37 cellular contexts compared by ENCODE assay signal in the genomic region with DNA sequence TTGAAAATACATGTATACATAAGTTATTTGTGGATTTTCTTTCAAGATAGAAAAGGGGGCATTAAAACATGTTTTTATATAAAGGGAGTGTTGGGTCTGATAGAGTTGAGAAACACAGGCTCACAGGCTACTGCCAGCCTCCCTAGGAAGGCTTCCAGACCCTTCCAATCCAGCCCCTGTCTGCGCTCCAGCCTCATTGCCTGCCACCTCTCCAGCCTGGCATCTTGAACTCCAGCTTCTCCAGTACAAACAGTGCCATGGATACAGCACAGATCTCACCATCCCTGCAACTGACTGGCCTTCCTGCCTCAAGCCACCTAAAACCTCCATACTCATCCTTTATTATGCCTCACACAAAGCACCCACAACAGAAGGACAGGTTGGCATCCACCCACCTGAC. TPM values are rescaled to one million over a fixed set of nuclear protein-coding genes. Genes with fewer than 3 reads are reported as not detected.
"Had no signal": no experiment of that assay in that cellular context is flagged by ENCODE, and none has a peak within 500 bp of the region (broad histone marks: within the 10 kb centered on the region; RNA-seq: fewer than 3 reads in every experiment).

No MANE protein-coding gene starts in this region.

- H3K4me1 Mint-ChIP-seq: activated CD4-positive, alpha-beta T cell treated with anti-CD3 and anti-CD28 coated beads, Interleukin-2, amount 10 ng/mL, durations not matched to agents 24 days and 14 days; activated naive CD4-positive, alpha-beta T cell treated with anti-CD3 and anti-CD28 coated beads, Interleukin-2, amount 10 ng/mL, durations not matched to agents 7 days and 5 days; activated naive CD4-positive, alpha-beta T cell treated with anti-CD3 and anti-CD28 coated beads, Interleukin-2, amount 50 U/mL, for 24 hours had no signal

- H3K4me3 Mint-ChIP-seq: activated B cell treated with CpG ODN at 0.5 μM for 24 hours; activated CD4-positive, alpha-beta memory T cell treated with anti-CD3 and anti-CD28 coated beads for 36 hours; activated CD4-positive, alpha-beta T cell treated with anti-CD3 and anti-CD28 coated beads, Interleukin-2, amount 10 ng/mL, durations not matched to agents 24 days and 14 days; activated CD8-positive, alpha-beta T cell treated with anti-CD3 and anti-CD28 coated beads for 36 hours; activated naive CD4-positive, alpha-beta T cell treated with anti-CD3 and anti-CD28 coated beads, Interleukin-2, amount 10 ng/mL, durations not matched to agents 7 days and 5 days; activated naive CD4-positive, alpha-beta T cell treated with anti-CD3 and anti-CD28 coated beads, Interleukin-2, amount 50 U/mL, for 24 hours; activated naive CD8-positive, alpha-beta T cell; activated naive CD8-positive, alpha-beta T cell treated with anti-CD3 and anti-CD28 coated beads, Interleukin-2, amount 10 ng/mL, durations not matched to agents 7 days and 5 days; activated T-cell treated with anti-CD3 and anti-CD28 coated beads, Interleukin-2, amount 50 U/mL, for 24 hours; T-helper 1 cell treated with Interleukin-12 subunit alpha and Interleukin-12 subunit beta and Interleukin-4 antibody, amounts not matched to agents 30 μg/mL and 1 μg/mL, for 36 hours; T-helper 2 cell treated with Interferon-gamma antibody and Interleukin-4, amounts not matched to agents 5 μg/mL and 100 μg/mL, for 36 hours had no signal

- H3K36me3 Mint-ChIP-seq: activated CD4-positive, alpha-beta memory T cell treated with anti-CD3 and anti-CD28 coated beads for 36 hours; activated naive CD4-positive, alpha-beta T cell treated with anti-CD3 and anti-CD28 coated beads, Interleukin-2, amount 10 ng/mL, durations not matched to agents 7 days and 5 days had no signal

- H3K4me1 ChIP-seq: adrenal gland, body of pancreas, breast epithelium had no signal

- H3K27ac Mint-ChIP-seq: activated B cell treated with CpG ODN at 0.5 μM for 24 hours; activated CD4-positive, alpha-beta memory T cell treated with anti-CD3 and anti-CD28 coated beads for 36 hours; activated CD4-positive, alpha-beta T cell treated with anti-CD3 and anti-CD28 coated beads, Interleukin-2, amount 10 ng/mL, durations not matched to agents 24 days and 14 days; activated CD8-positive, alpha-beta T cell treated with anti-CD3 and anti-CD28 coated beads for 36 hours; activated naive CD4-positive, alpha-beta T cell treated with anti-CD3 and anti-CD28 coated beads, Interleukin-2, amount 10 ng/mL, durations not matched to agents 7 days and 5 days; activated naive CD4-positive, alpha-beta T cell treated with anti-CD3 and anti-CD28 coated beads, Interleukin-2, amount 50 U/mL, for 24 hours; activated naive CD8-positive, alpha-beta T cell; activated naive CD8-positive, alpha-beta T cell treated with anti-CD3 and anti-CD28 coated beads, Interleukin-2, amount 10 ng/mL, durations not matched to agents 7 days and 5 days; activated T-cell treated with anti-CD3 and anti-CD28 coated beads, Interleukin-2, amount 50 U/mL, for 24 hours; activated T-helper 2 cell treated with anti-CD3 and anti-CD28 coated beads, Interferon-gamma antibody, Interleukin-2, Interleukin-4, amounts not matched to agents 10 μg/mL and 5 μg/mL and 100 μg/mL, durations not matched to agents 14 hours and 24 hours and 36 hours; T-helper 1 cell treated with Interleukin-12 subunit alpha and Interleukin-12 subunit beta and Interleukin-4 antibody, amounts not matched to agents 30 μg/mL and 1 μg/mL, for 36 hours; T-helper 2 cell treated with Interferon-gamma antibody and Interleukin-4, amounts not matched to agents 5 μg/mL and 100 μg/mL, for 36 hours had no signal

- DNase-seq: activated B cell treated with CpG ODN at 0.5 μM for 24 hours; activated CD4-positive, alpha-beta memory T cell treated with anti-CD3 and anti-CD28 coated beads for 36 hours; activated CD4-positive, alpha-beta T cell treated with anti-CD3 and anti-CD28 coated beads for 4 hours; activated CD4-positive, alpha-beta T cell treated with anti-CD3 and anti-CD28 coated beads, Interleukin-2, amount 10 ng/mL, durations not matched to agents 24 days and 14 days; activated CD4-positive, alpha-beta T cell treated with anti-CD3 and anti-CD28 coated beads, Interleukin-2, amount 50 U/mL, for 1 hour; activated CD4-positive, alpha-beta T cell treated with anti-CD3 and anti-CD28 coated beads, Interleukin-2, amount 50 U/mL, for 4 hours; activated CD4-positive, CD25-positive, alpha-beta regulatory T cell treated with anti-CD3 and anti-CD28 coated beads, Interleukin-2, amount 50 U/mL, for 72 hours; activated CD8-positive, alpha-beta memory T cell treated with anti-CD3 and anti-CD28 coated beads, Interleukin-2, amount 50 U/mL, for 4 hours; activated CD8-positive, alpha-beta T cell treated with anti-CD3 and anti-CD28 coated beads for 36 hours; activated effector memory CD4-positive, alpha-beta T cell treated with Interleukin-2 at 50 U/mL for 16 hours; activated gamma-delta T cell; activated naive CD4-positive, alpha-beta T cell treated with anti-CD3 and anti-CD28 coated beads, Interleukin-2, amount 10 ng/mL, durations not matched to agents 7 days and 5 days; activated naive CD4-positive, alpha-beta T cell treated with Interleukin-2 at 50 U/mL for 16 hours; activated naive CD8-positive, alpha-beta T cell treated with anti-CD3 and anti-CD28 coated beads, Interleukin-2, amount 10 ng/mL, durations not matched to agents 7 days and 5 days; activated T-cell treated with anti-CD3 and anti-CD28 coated beads for 4 hours; activated T-cell treated with anti-CD3 and anti-CD28 coated beads, Interleukin-2, amount 50 U/mL, for 24 hours; activated T-cell treated with anti-CD3 and anti-CD28 coated beads, Interleukin-2, amount 50 U/mL, for 48 hours; adrenal gland; amniotic stem cell; aorta; body of pancreas; brain microvascular endothelial cell; central memory CD4-positive, alpha-beta T cell; T-helper 1 cell; T-helper 2 cell; T-helper 9 cell had no signal

- ATAC-seq: activated CD8-positive, alpha-beta T cell treated with anti-CD3 and anti-CD28 coated beads for 36 hours; body of pancreas had no signal

- H3K9me3 ChIP-seq: adrenal gland, body of pancreas, breast epithelium had no signal

- H3K36me3 ChIP-seq: adrenal gland, brain microvascular endothelial cell, breast epithelium had no signal

- H3K27me3 Mint-ChIP-seq: activated B cell treated with CpG ODN at 0.5 μM for 24 hours; activated CD4-positive, alpha-beta memory T cell treated with anti-CD3 and anti-CD28 coated beads for 36 hours; activated CD4-positive, alpha-beta T cell treated with anti-CD3 and anti-CD28 coated beads, Interleukin-2, amount 10 ng/mL, durations not matched to agents 24 days and 14 days; activated CD8-positive, alpha-beta T cell treated with anti-CD3 and anti-CD28 coated beads for 36 hours; activated naive CD4-positive, alpha-beta T cell treated with anti-CD3 and anti-CD28 coated beads, Interleukin-2, amount 50 U/mL, for 24 hours; activated naive CD8-positive, alpha-beta T cell; activated naive CD8-positive, alpha-beta T cell treated with anti-CD3 and anti-CD28 coated beads, Interleukin-2, amount 10 ng/mL, durations not matched to agents 7 days and 5 days; activated T-cell treated with anti-CD3 and anti-CD28 coated beads, Interleukin-2, amount 50 U/mL, for 24 hours had no signal

- H3K27ac ChIP-seq: adrenal gland, body of pancreas, brain microvascular endothelial cell, breast epithelium, VCaP had no signal

- H3K4me3 ChIP-seq: adrenal gland, body of pancreas, breast epithelium had no signal

- H3K27me3 ChIP-seq: adrenal gland, body of pancreas, brain microvascular endothelial cell, breast epithelium had no signal

- H3K9me3 Mint-ChIP-seq: activated B cell treated with CpG ODN at 0.5 μM for 24 hours; activated CD4-positive, alpha-beta T cell treated with anti-CD3 and anti-CD28 coated beads, Interleukin-2, amount 10 ng/mL, durations not matched to agents 24 days and 14 days; activated naive CD4-positive, alpha-beta T cell treated with anti-CD3 and anti-CD28 coated beads, Interleukin-2, amount 10 ng/mL, durations not matched to agents 7 days and 5 days; activated naive CD4-positive, alpha-beta T cell treated with anti-CD3 and anti-CD28 coated beads, Interleukin-2, amount 50 U/mL, for 24 hours; activated naive CD8-positive, alpha-beta T cell treated with anti-CD3 and anti-CD28 coated beads, Interleukin-2, amount 10 ng/mL, durations not matched to agents 7 days and 5 days; activated T-cell treated with anti-CD3 and anti-CD28 coated beads, Interleukin-2, amount 50 U/mL, for 24 hours; activated T-helper 2 cell treated with anti-CD3 and anti-CD28 coated beads, Interferon-gamma antibody, Interleukin-2, Interleukin-4, amounts not matched to agents 10 μg/mL and 5 μg/mL and 100 μg/mL, durations not matched to agents 14 hours and 24 hours and 36 hours; T-helper 2 cell treated with Interferon-gamma antibody and Interleukin-4, amounts not matched to agents 5 μg/mL and 100 μg/mL, for 36 hours had no signal

RNA-seq across cellular contexts. Expression of a gene that starts 40.7 kb away (rescaled TPM):
- total RNA-seq: activated B cell treated with CpG ODN at 0.5 μM for 24 hours; activated CD4-positive, alpha-beta memory T cell treated with anti-CD3 and anti-CD28 coated beads for 36 hours; activated CD4-positive, alpha-beta T cell treated with anti-CD3 and anti-CD28 coated beads, Interleukin-2, amount 10 ng/mL, durations not matched to agents 24 days and 14 days; activated CD8-positive, alpha-beta memory T cell treated with anti-CD3 and anti-CD28 coated beads for 36 hours; activated CD8-positive, alpha-beta T cell treated with anti-CD3 and anti-CD28 coated beads for 36 hours; activated naive CD8-positive, alpha-beta T cell treated with anti-CD3 and anti-CD28 coated beads, Interleukin-2, amount 10 ng/mL, durations not matched to agents 7 days and 5 days; activated T-helper 2 cell treated with anti-CD3 and anti-CD28 coated beads, Interferon-gamma antibody, Interleukin-2, Interleukin-4, amounts not matched to agents 10 μg/mL and 5 μg/mL and 100 μg/mL, durations not matched to agents 14 hours and 24 hours and 36 hours; adrenal gland; aorta; astrocyte; body of pancreas; breast epithelium; cardiac septum; cerebellum had no signal
- polyA plus RNA-seq: adrenal gland, aorta had no signal
